ENCODE assay signal across 8 cellular contexts in the genomic region with DNA sequence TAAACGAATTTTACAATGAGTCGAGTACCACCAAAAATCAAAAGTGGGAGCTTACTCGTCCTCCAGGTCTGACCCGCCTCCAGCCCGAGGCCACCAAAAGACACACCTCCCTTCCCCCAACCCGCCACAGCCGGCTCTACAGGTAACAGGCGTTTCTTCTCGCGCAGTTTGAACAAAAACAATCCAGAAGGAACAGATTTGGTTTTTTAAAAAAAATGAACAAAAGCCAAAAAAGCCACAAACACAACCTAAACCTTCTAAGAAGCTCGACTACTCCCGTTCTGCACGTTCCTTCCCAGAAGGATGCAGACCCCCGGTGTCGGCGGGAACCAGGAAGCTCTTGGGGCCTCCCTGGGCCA. TPM values are rescaled to one million over a fixed set of nuclear protein-coding genes. Genes with fewer than 3 reads are reported as not detected.
DNase-seq lines count a peak whose midpoint lies in the region; ATAC-seq and TF ChIP-seq lines count a peak whose summit lies in the region.

No MANE protein-coding gene starts in this region.

- peaks cover 23% of the 10 kb centered on the region for H3K36me3 Mint-ChIP-seq in activated T-helper 2 cell treated with anti-CD3 and anti-CD28 coated beads, Interferon-gamma antibody, Interleukin-2, Interleukin-4, amounts not matched to agents 10 μg/mL and 5 μg/mL and 100 μg/mL, durations not matched to agents 14 hours and 24 hours and 36 hours (ENCODE audit: low read depth)

- intact Hi-C loops in activated T-helper 2 cell treated with anti-CD3 and anti-CD28 coated beads, Interferon-gamma antibody, Interleukin-2, Interleukin-4, amounts not matched to agents 10 μg/mL and 5 μg/mL and 100 μg/mL, durations not matched to agents 14 hours and 24 hours and 36 hours (cut with micrococcal nuclease), result loop anchor here (1.0 to 5.0 kb wide), 4 partner anchors 24 to 281 kb away; a partner anchor contains a TSS
- intact Hi-C loops in prostate gland (cut with DNase I), result loop anchor here (5.0 kb wide), 1 partner anchor 161 kb away; no protein-coding TSS in a partner anchor

- H3K27me3 ChIP-seq in gastroesophageal sphincter (no peaks in the 10 kb centered on the region), prostate gland (replicated peaks; ENCODE audit: insufficient read depth) (no peaks in the 10 kb centered on the region)

- WGBS in gastroesophageal sphincter (ENCODE audit: low coverage in 1 of 2), 2 donors, result 0% methylated on average over 4 to 13 of the region's 16 CpGs
- 0% methylated on average over 16 of the region's 16 CpGs for whole genome bisulfite sequencing in prostate gland

- H3K27ac Mint-ChIP-seq in activated T-helper 2 cell treated with anti-CD3 and anti-CD28 coated beads, Interferon-gamma antibody, Interleukin-2, Interleukin-4, amounts not matched to agents 10 μg/mL and 5 μg/mL and 100 μg/mL, durations not matched to agents 14 hours and 24 hours and 36 hours, result peak overlapping the region; percentile 77

- H3K27me3 Mint-ChIP-seq in activated T-helper 2 cell treated with anti-CD3 and anti-CD28 coated beads, Interferon-gamma antibody, Interleukin-2, Interleukin-4, amounts not matched to agents 10 μg/mL and 5 μg/mL and 100 μg/mL, durations not matched to agents 14 hours and 24 hours and 36 hours (ENCODE audit: low read depth), result no peaks in the 10 kb centered on the region

- no peak for TF ChIP-seq CTCF in gastroesophageal sphincter (IDR thresholded peaks at IDR 0.05)
- no peak for TF ChIP-seq CTCF in prostate gland (IDR thresholded peaks at IDR 0.05)

- no peak for TF ChIP-seq EP300 in gastroesophageal sphincter (IDR thresholded peaks at IDR 0.05)

- H3K4me1 Mint-ChIP-seq in activated T-helper 2 cell treated with anti-CD3 and anti-CD28 coated beads, Interferon-gamma antibody, Interleukin-2, Interleukin-4, amounts not matched to agents 10 μg/mL and 5 μg/mL and 100 μg/mL, durations not matched to agents 14 hours and 24 hours and 36 hours (ENCODE audit: low read depth), result peaks cover 29% of the 10 kb centered on the region

- H3K9me3 ChIP-seq in gastroesophageal sphincter (no peaks in the 10 kb centered on the region), prostate gland (no peaks in the 10 kb centered on the region)

- H3K36me3 ChIP-seq in gastroesophageal sphincter (no peaks in the 10 kb centered on the region), prostate gland (no peaks in the 10 kb centered on the region)

- H3K9me3 Mint-ChIP-seq in activated T-helper 2 cell treated with anti-CD3 and anti-CD28 coated beads, Interferon-gamma antibody, Interleukin-2, Interleukin-4, amounts not matched to agents 10 μg/mL and 5 μg/mL and 100 μg/mL, durations not matched to agents 14 hours and 24 hours and 36 hours, result peaks cover 14% of the 10 kb centered on the region

- TF ChIP-seq POLR2A in gastroesophageal sphincter (IDR thresholded peaks at IDR 0.05), result no peak
- TF ChIP-seq POLR2A in prostate gland (IDR thresholded peaks at IDR 0.05), result no peak

- peak overlapping the region; percentile 92 for H3K4me3 Mint-ChIP-seq in activated T-helper 2 cell treated with anti-CD3 and anti-CD28 coated beads, Interferon-gamma antibody, Interleukin-2, Interleukin-4, amounts not matched to agents 10 μg/mL and 5 μg/mL and 100 μg/mL, durations not matched to agents 14 hours and 24 hours and 36 hours (ENCODE audit: low read depth)

- peak overlapping the region; percentile 71 to 95 (median 89) for H3K27ac ChIP-seq in gastroesophageal sphincter
- peak overlapping the region; percentile 82 to 90 for H3K27ac ChIP-seq in prostate gland

- DNase-seq in A172 (ENCODE audit: low spot score) (peak; percentile 17), NOMO-1 (lab: John Stamatoyannopoulos, UW; ENCODE audit: unreplicated experiment in 2 of 2) (peak; percentile 42 to 58), prostate gland (ENCODE audit: low spot score) (peak; percentile 64), cortex of kidney (lab: John Stamatoyannopoulos, UW) (no peak)
- peak; percentile 37 for DNase-seq in activated T-helper 2 cell treated with anti-CD3 and anti-CD28 coated beads, Interferon-gamma antibody, Interleukin-2, Interleukin-4, amounts not matched to agents 10 μg/mL and 5 μg/mL and 100 μg/mL, durations not matched to agents 14 hours and 24 hours and 36 hours (ENCODE audit: low spot score)

- H3K4me3 ChIP-seq in gastroesophageal sphincter, result peak overlapping the region; percentile 70
- peak overlapping the region; percentile 93 to 97 for H3K4me3 ChIP-seq in prostate gland

- ATAC-seq in GM18511 (IDR thresholded peaks at IDR 0.05; ENCODE audit: unreplicated experiment) (peak; percentile 51), HG03064 (IDR thresholded peaks at IDR 0.05; ENCODE audit: low read depth, unreplicated experiment) (peak; percentile 44), gastroesophageal sphincter (no peak)

- peaks cover 0 to 17% (median 0%) of the 10 kb centered on the region in 3 donors for H3K4me1 ChIP-seq in gastroesophageal sphincter
- peaks cover 3% of the 10 kb centered on the region for H3K4me1 ChIP-seq in prostate gland (replicated peaks)

RNA-seq across cellular contexts. Expression of a gene that starts 0.7 kb away (rescaled TPM):
- total RNA-seq in A172 (2014; rRNA removed; shearing (Covaris generic)), result 103 TPM in 2 replicates
- 59.0 and 63.3 TPM in 2 replicates for total RNA-seq in activated T-helper 2 cell treated with anti-CD3 and anti-CD28 coated beads, Interferon-gamma antibody, Interleukin-2, Interleukin-4, amounts not matched to agents 10 μg/mL and 5 μg/mL and 100 μg/mL, durations not matched to agents 14 hours and 24 hours and 36 hours
- total RNA-seq in gastroesophageal sphincter (10 to 100 TPM; 42.8 to 67.1 (median 58.3) TPM), prostate gland (10 to 100 TPM; 50.4 to 77.1 TPM)
